1 cellular context compared by ENCODE assay signal in genomic region chr15:74545776-74546656, GRCh38.
TF ChIP-seq lines count a peak whose summit lies in the region.

No MANE protein-coding gene starts in this region.

TF ChIP-seq in GM12878, 131 proteins besides CTCF, POLR2A, EP300 and RAD21 (continued from another document and continues in another):
- TF ChIP-seq CEBPB (IDR thresholded peaks at IDR 0.05; ENCODE audit: borderline replicate concordance in 1 of 2, low read depth in 2 of 2, low read length in 2 of 2) (no peak), BCL11A (IDR thresholded peaks at IDR 0.05; ENCODE audit: low read depth, low read length) (no peak), SP1 (IDR thresholded peaks at IDR 0.05; ENCODE audit: low read depth, low read length) (peak; percentile 7), PBX3 (IDR thresholded peaks at IDR 0.05; ENCODE audit: insufficient replicate concordance, low read depth, low read length) (no peak), MEF2A (IDR thresholded peaks at IDR 0.05; ENCODE audit: insufficient read depth, low read depth, low read length) (peak; percentile 60; the same call in 1 of the 2 replicates), NFIC (IDR thresholded peaks at IDR 0.05; ENCODE audit: low read depth, low read length) (peak; percentile 85), RELB (IDR thresholded peaks at IDR 0.05; ENCODE audit: low read depth) (peak; percentile 72; the same call in 1 of the 2 replicates), JUND (IDR thresholded peaks at IDR 0.05; ENCODE audit: low read depth, low read length) (no peak), TAF1 (IDR thresholded peaks at IDR 0.05; ENCODE audit: borderline replicate concordance, low read depth, low read length) (no peak), HCFC1 (IDR thresholded peaks at IDR 0.05; ENCODE audit: low read length) (no peak), MTA2 (IDR thresholded peaks at IDR 0.05; ENCODE audit: low read depth) (peak; percentile 56), FOXK2 (IDR thresholded peaks at IDR 0.05) (0 out of 2 replicates have a peak, but pooled peaks have one; percentile 22), BACH1 (IDR thresholded peaks at IDR 0.05; ENCODE audit: borderline replicate concordance) (peak; percentile 89; the same call in 1 of the 2 replicates), CBX3 (IDR thresholded peaks at IDR 0.05; ENCODE audit: borderline replicate concordance, low read depth) (no peak), RELA (IDR thresholded peaks at IDR 0.05; ENCODE audit: borderline replicate concordance, partially characterized antibody) (no peak), NR2C2 (IDR thresholded peaks at IDR 0.05; ENCODE audit: borderline replicate concordance, control insufficient read depth, insufficient read length, low read depth) (no peak), HDGF (IDR thresholded peaks at IDR 0.05) (peak; percentile 84), ZNF24 (IDR thresholded peaks at IDR 0.05) (no peak), SRF (IDR thresholded peaks at IDR 0.05; ENCODE audit: low read depth in 2 of 2, low read length in 2 of 2) (no peak), RFX5 (IDR thresholded peaks at IDR 0.05; ENCODE audit: low read depth, low read length) (no peak), ZNF217 (IDR thresholded peaks at IDR 0.05) (no peak), ZNF274 (IDR thresholded peaks at IDR 0.05; ENCODE audit: insufficient read depth, insufficient read length) (no peak), CBX5 (IDR thresholded peaks at IDR 0.05; ENCODE audit: low read depth) (peak; percentile 92; the same call in 1 of the 2 replicates), PAX8 (IDR thresholded peaks at IDR 0.05) (no peak), MYC (IDR thresholded peaks at IDR 0.05; ENCODE audit: insufficient read depth, insufficient read length, insufficient replicate concordance, low read length, severe bottlenecking) (no peak), EED (IDR thresholded peaks at IDR 0.05; ENCODE audit: low read depth) (peak; percentile 95), YBX1 (IDR thresholded peaks at IDR 0.05) (no peak), BMI1 (IDR thresholded peaks at IDR 0.05; ENCODE audit: borderline replicate concordance) (no peak), FOS (IDR thresholded peaks at IDR 0.05; ENCODE audit: borderline replicate concordance, extremely low read depth, insufficient read length) (no peak), RAD51 (IDR thresholded peaks at IDR 0.05) (peak; percentile 40; the same call in 1 of the 2 replicates), MTA3 (IDR thresholded peaks at IDR 0.05; ENCODE audit: borderline replicate concordance, low read length) (peak; percentile 90; the same call in 1 of the 2 replicates), CHD2 (IDR thresholded peaks at IDR 0.05; ENCODE audit: borderline replicate concordance, low read depth, low read length) (no peak), BRCA1 (IDR thresholded peaks at IDR 0.05; ENCODE audit: low read depth, low read length) (no peak), SMARCA5 (IDR thresholded peaks at IDR 0.05) (no peak), GABPA (IDR thresholded peaks at IDR 0.05; ENCODE audit: low read depth) (0 out of 2 replicates have a peak, but pooled peaks have one; percentile 21), NR2C1 (IDR thresholded peaks at IDR 0.05) (no peak), SREBF2 (IDR thresholded peaks at IDR 0.05; ENCODE audit: low read length) (no peak), ELK1 (IDR thresholded peaks at IDR 0.05; ENCODE audit: low read depth, low read length) (0 out of 2 replicates have a peak, but pooled peaks have one; percentile 42), IKZF1 (conservative IDR thresholded peaks at IDR 0.05) (peak; percentile 95), JUNB (IDR thresholded peaks at IDR 0.05) (peak; percentile 38; the same call in 1 of the 2 replicates), ZSCAN29 (IDR thresholded peaks at IDR 0.05) (no peak), SMAD5 (IDR thresholded peaks at IDR 0.05; ENCODE audit: low read depth) (no peak), CHD1 (IDR thresholded peaks at IDR 0.05; ENCODE audit: low read depth, low read length) (0 out of 2 replicates have a peak, but pooled peaks have one; percentile 37), EGR1 (IDR thresholded peaks at IDR 0.05; ENCODE audit: borderline replicate concordance in 1 of 2, low read depth in 2 of 2, low read length in 2 of 2) (peak in 1 of 2 experiments; percentile 92; a peak in 2 of 3 replicates), E2F4 (IDR thresholded peaks at IDR 0.05; ENCODE audit: low read depth, low read length) (0 out of 2 replicates have a peak, but pooled peaks have one; percentile 40), ATF3 (IDR thresholded peaks at IDR 0.05; ENCODE audit: borderline replicate concordance, extremely low read depth, low read depth, low read length) (no peak), SPI1 (IDR thresholded peaks at IDR 0.05; ENCODE audit: borderline replicate concordance, insufficient read depth, low read depth, low read length) (no peak), MXI1 (IDR thresholded peaks at IDR 0.05; ENCODE audit: low read depth, low read length) (peak; percentile 99), DPF2 (IDR thresholded peaks at IDR 0.05) (peak; percentile 82), RUNX3 (IDR thresholded peaks at IDR 0.05; ENCODE audit: low read length) (peak; percentile 92)
- TF ChIP-seq, protein P1, sequence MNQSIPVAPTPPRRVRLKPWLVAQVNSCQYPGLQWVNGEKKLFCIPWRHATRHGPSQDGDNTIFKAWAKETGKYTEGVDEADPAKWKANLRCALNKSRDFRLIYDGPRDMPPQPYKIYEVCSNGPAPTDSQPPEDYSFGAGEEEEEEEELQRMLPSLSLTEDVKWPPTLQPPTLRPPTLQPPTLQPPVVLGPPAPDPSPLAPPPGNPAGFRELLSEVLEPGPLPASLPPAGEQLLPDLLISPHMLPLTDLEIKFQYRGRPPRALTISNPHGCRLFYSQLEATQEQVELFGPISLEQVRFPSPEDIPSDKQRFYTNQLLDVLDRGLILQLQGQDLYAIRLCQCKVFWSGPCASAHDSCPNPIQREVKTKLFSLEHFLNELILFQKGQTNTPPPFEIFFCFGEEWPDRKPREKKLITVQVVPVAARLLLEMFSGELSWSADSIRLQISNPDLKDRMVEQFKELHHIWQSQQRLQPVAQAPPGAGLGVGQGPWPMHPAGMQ (IDR thresholded peaks at IDR 0.05; ENCODE audit: borderline replicate concordance): peak; percentile 25; the same call in 1 of the 2 replicates
- TF ChIP-seq, protein P2, sequence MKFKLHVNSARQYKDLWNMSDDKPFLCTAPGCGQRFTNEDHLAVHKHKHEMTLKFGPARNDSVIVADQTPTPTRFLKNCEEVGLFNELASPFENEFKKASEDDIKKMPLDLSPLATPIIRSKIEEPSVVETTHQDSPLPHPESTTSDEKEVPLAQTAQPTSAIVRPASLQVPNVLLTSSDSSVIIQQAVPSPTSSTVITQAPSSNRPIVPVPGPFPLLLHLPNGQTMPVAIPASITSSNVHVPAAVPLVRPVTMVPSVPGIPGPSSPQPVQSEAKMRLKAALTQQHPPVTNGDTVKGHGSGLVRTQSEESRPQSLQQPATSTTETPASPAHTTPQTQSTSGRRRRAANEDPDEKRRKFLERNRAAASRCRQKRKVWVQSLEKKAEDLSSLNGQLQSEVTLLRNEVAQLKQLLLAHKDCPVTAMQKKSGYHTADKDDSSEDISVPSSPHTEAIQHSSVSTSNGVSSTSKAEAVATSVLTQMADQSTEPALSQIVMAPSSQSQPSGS (IDR thresholded peaks at IDR 0.05; ENCODE audit: low read length): peak; percentile 77
- TF ChIP-seq, protein P3, sequence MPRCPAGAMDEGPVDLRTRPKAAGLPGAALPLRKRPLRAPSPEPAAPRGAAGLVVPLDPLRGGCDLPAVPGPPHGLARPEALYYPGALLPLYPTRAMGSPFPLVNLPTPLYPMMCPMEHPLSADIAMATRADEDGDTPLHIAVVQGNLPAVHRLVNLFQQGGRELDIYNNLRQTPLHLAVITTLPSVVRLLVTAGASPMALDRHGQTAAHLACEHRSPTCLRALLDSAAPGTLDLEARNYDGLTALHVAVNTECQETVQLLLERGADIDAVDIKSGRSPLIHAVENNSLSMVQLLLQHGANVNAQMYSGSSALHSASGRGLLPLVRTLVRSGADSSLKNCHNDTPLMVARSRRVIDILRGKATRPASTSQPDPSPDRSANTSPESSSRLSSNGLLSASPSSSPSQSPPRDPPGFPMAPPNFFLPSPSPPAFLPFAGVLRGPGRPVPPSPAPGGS (IDR thresholded peaks at IDR 0.05; ENCODE audit: borderline replicate concordance, insufficient read depth, low read depth, low read length, poor library complexity, severe bottlenecking): peak; percentile 41
- TF ChIP-seq, protein P4, sequence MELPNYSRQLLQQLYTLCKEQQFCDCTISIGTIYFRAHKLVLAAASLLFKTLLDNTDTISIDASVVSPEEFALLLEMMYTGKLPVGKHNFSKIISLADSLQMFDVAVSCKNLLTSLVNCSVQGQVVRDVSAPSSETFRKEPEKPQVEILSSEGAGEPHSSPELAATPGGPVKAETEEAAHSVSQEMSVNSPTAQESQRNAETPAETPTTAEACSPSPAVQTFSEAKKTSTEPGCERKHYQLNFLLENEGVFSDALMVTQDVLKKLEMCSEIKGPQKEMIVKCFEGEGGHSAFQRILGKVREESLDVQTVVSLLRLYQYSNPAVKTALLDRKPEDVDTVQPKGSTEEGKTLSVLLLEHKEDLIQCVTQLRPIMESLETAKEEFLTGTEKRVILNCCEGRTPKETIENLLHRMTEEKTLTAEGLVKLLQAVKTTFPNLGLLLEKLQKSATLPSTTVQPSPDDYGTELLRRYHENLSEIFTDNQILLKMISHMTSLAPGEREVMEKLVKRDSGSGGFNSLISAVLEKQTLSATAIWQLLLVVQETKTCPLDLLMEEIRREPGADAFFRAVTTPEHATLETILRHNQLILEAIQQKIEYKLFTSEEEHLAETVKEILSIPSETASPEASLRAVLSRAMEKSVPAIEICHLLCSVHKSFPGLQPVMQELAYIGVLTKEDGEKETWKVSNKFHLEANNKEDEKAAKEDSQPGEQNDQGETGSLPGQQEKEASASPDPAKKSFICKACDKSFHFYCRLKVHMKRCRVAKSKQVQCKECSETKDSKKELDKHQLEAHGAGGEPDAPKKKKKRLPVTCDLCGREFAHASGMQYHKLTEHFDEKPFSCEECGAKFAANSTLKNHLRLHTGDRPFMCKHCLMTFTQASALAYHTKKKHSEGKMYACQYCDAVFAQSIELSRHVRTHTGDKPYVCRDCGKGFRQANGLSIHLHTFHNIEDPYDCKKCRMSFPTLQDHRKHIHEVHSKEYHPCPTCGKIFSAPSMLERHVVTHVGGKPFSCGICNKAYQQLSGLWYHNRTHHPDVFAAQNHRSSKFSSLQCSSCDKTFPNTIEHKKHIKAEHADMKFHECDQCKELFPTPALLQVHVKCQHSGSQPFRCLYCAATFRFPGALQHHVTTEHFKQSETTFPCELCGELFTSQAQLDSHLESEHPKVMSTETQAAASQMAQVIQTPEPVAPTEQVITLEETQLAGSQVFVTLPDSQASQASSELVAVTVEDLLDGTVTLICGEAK (IDR thresholded peaks at IDR 0.05; ENCODE audit: borderline replicate concordance): no peak
